Comparison of ENCODE assay signal across 8 cellular contexts in the genomic region with DNA sequence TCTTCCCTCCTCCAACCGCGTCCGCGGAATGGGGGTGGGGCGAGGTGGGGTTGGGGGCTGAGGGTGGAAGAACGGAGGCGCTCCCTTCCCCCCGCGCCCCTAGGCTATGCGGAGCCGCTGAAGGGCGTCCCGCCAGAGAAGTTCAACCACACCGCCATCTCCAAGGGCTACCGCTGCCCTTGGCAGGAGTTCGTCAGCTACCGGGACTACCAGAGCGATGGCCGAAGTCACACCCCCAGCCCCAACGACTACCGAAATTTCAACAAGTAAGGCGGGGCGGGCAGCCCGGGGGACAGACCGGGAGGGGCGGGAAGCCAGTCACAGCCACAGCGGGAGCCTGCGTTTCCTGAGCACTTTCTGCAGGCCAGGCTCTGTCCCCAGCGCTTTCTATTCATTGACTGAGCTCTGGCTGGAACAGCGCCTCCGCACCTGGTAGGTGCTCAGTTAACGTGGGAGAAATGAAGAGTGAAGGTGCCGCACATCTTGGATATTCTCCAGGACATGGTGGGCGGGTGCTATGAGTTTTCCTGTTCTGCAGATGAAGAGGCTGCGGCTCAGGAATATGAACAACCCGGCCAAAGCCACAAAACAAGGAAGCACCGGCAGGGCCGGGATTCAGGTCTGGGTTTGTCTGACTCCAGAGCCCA. TPM values are rescaled to one million over a fixed set of nuclear protein-coding genes. Genes with fewer than 3 reads are reported as not detected.
A peak's percentile ranks its signal among the peaks of the same experiment; 100 is the strongest.
DNase-seq lines count a peak whose midpoint lies in the region; ATAC-seq, FAIRE-seq and TF ChIP-seq lines count a peak whose summit lies in the region.

No MANE protein-coding gene starts in this region.

- TF ChIP-seq POLR2A in H54 (IDR thresholded peaks at IDR 0.05; ENCODE audit: low read depth, low read length), result no peak

- DNase-seq in activated CD4-positive, CD25-positive, alpha-beta regulatory T cell (lab: John Stamatoyannopoulos, UW), result no peak
- peak; percentile 60 for DNase-seq in ecto neural progenitor cell (ENCODE audit: low spot score)
- no peak for DNase-seq in thoracic aorta (ENCODE audit: low spot score)
- DNase-seq in cortex of kidney (lab: John Stamatoyannopoulos, UW), result no peak
- no peak for DNase-seq in H54 (ENCODE audit: insufficient read length, low spot score)

- H3K27ac ChIP-seq in mesodermal cell (ENCODE audit: low read depth, low read length, severe bottlenecking), result peak overlapping the region; percentile 65
- peak overlapping the region; percentile 80 to 88 for H3K27ac ChIP-seq in thoracic aorta

- H3K4me1 Mint-ChIP-seq in T-helper 1 cell treated with Interleukin-12 subunit alpha and Interleukin-12 subunit beta and Interleukin-4 antibody, amounts not matched to agents 30 μg/mL and 1 μg/mL, for 36 hours (ENCODE audit: low read depth), result peaks cover 3% of the 10 kb centered on the region

- H3K36me3 Mint-ChIP-seq in T-helper 1 cell treated with Interleukin-12 subunit alpha and Interleukin-12 subunit beta and Interleukin-4 antibody, amounts not matched to agents 30 μg/mL and 1 μg/mL, for 36 hours (ENCODE audit: low read depth), result no peaks in the 10 kb centered on the region

- H3K36me3 ChIP-seq in mesodermal cell (ENCODE audit: control insufficient read depth, insufficient read depth, low read length), result peaks cover 13% of the 10 kb centered on the region
- no peaks in the 10 kb centered on the region for H3K36me3 ChIP-seq in thoracic aorta

- H3K4me1 ChIP-seq in mesodermal cell (ENCODE audit: control insufficient read depth, insufficient read depth, low read length, poor library complexity, severe bottlenecking) (peaks cover 36% of the 10 kb centered on the region), thoracic aorta (ENCODE audit: control insufficient read depth in 1 of 2, low read depth in 2 of 2) (peaks cover 22 to 53% of the 10 kb centered on the region in 2 donors)

- no peak for TF ChIP-seq CTCF in thoracic aorta (IDR thresholded peaks at IDR 0.05)

- FAIRE-seq in H54 (lab: Jason Lieb, UNC), result no peak

- no peaks in the 10 kb centered on the region for H3K9me3 Mint-ChIP-seq in T-helper 1 cell treated with Interleukin-12 subunit alpha and Interleukin-12 subunit beta and Interleukin-4 antibody, amounts not matched to agents 30 μg/mL and 1 μg/mL, for 36 hours

- H3K9me3 ChIP-seq in mesodermal cell (ENCODE audit: control insufficient read depth, low read length), result no peaks in the 10 kb centered on the region
- H3K9me3 ChIP-seq in thoracic aorta, result no peaks in the 10 kb centered on the region

- peaks cover 24% of the 10 kb centered on the region for H3K27me3 Mint-ChIP-seq in T-helper 1 cell treated with Interleukin-12 subunit alpha and Interleukin-12 subunit beta and Interleukin-4 antibody, amounts not matched to agents 30 μg/mL and 1 μg/mL, for 36 hours (ENCODE audit: low read depth)

- H3K27ac Mint-ChIP-seq in T-helper 1 cell treated with Interleukin-12 subunit alpha and Interleukin-12 subunit beta and Interleukin-4 antibody, amounts not matched to agents 30 μg/mL and 1 μg/mL, for 36 hours, result no peak overlapping the region

- peak; percentile 53 to 58 for ATAC-seq in activated CD4-positive, CD25-positive, alpha-beta regulatory T cell treated with anti-CD3 and anti-CD28 coated beads, Interleukin-2, amount 50 U/mL, for 24 hours
- no peak for ATAC-seq in thoracic aorta (ENCODE audit: insufficient number of reproducible peaks, low FRiP score, low read depth)

- peak overlapping the region; percentile 63 for H3K4me3 ChIP-seq in mesodermal cell (ENCODE audit: extremely low read depth, insufficient read depth, low read length, poor library complexity, severe bottlenecking)
- H3K4me3 ChIP-seq in thoracic aorta, result peak overlapping the region; percentile 73

- peak overlapping the region; percentile 77 for H3K4me3 Mint-ChIP-seq in T-helper 1 cell treated with Interleukin-12 subunit alpha and Interleukin-12 subunit beta and Interleukin-4 antibody, amounts not matched to agents 30 μg/mL and 1 μg/mL, for 36 hours

- WGBS in mesodermal cell (ENCODE audit: insufficient coverage in 2 of 2), 2 experiments, result 5 to 6% methylated on average over 20 to 26 of the region's 38 CpGs

- no peaks in the 10 kb centered on the region for H3K27me3 ChIP-seq in thoracic aorta (replicated peaks; ENCODE audit: insufficient read depth)

RNA-seq across cellular contexts. Expression of gene MYOZ3, which starts 11.3 kb away (rescaled TPM):
- 11.8 TPM for polyA plus RNA-seq in mesodermal cell (2013, experiment 1 of 2)
- 10.2 TPM for polyA plus RNA-seq in mesodermal cell (2013, experiment 2 of 2)
- total RNA-seq in thoracic aorta, result 1 to 10 TPM in 1 of 2 donors, under 1 TPM in 1; 0.81 to 2.8 TPM

RNA-seq across cellular contexts. Expression of gene RBM22, which starts 28.5 kb away (rescaled TPM):
- polyA plus RNA-seq in mesodermal cell (2013, experiment 1 of 2), result 57.0 TPM
- 55.9 TPM for polyA plus RNA-seq in mesodermal cell (2013, experiment 2 of 2)
- 10 to 100 TPM; 37.8 to 46.5 TPM for total RNA-seq in thoracic aorta

RNA-seq across cellular contexts. Expression of gene SYNPO, which starts 31.9 kb away (rescaled TPM):
- 21.2 TPM for polyA plus RNA-seq in mesodermal cell (2013, experiment 1 of 2)
- polyA plus RNA-seq in mesodermal cell (2013, experiment 2 of 2), result 23.4 TPM
- 100 to 1,000 TPM; 191 to 226 TPM for total RNA-seq in thoracic aorta
